ENCODE assay signal across 26 cellular contexts in the genomic region with DNA sequence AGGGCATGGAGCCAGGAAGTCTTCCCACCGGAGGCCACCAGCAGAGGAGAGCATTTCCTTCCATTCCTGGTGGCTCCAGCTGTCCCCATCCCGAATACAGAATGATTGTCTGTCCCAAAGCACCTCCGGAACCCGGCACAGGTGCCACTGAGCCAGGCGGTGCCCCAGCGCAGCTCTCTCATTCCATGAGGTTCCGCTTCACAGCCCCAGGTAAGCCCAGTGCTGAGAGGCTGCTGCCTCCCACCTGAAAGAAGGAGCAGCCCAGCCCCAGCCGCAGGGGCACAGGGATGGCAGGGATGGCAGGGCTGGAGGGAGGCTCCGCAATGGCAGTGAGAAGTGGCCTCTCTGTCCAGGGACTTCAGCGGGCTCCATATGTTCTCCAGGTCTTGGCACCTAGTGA.
"Had no signal": no experiment of that assay in that cellular context is flagged by ENCODE, and none has a peak within 500 bp of the region (broad histone marks: within the 10 kb centered on the region; RNA-seq: fewer than 3 reads in every experiment).

No MANE protein-coding gene starts in this region.

- H3K36me3 ChIP-seq: ovary, right lobe of liver, sigmoid colon, stomach, thoracic aorta, thyroid gland, tibial nerve, upper lobe of right lung, uterus had no signal

- H3K4me1 ChIP-seq: parathyroid adenoma, psoas muscle, sigmoid colon, thyroid gland, tibial nerve, upper lobe of right lung, uterus had no signal

- ATAC-seq: naive thymus-derived CD8-positive, alpha-beta T cell; natural killer cell treated with Interleukin-12 subunit alpha and Interleukin-12 subunit beta and Interleukin-15 and Interleukin-18, amount 100 ng/mL, for 72 hours; psoas muscle; right cardiac atrium; right lobe of liver; stimulated activated effector memory CD8-positive, alpha-beta T cell treated with anti-CD3 and anti-CD28 coated beads, Interleukin-12 subunit alpha, Interleukin-12 subunit beta, amount 100 ng/mL, for 72 hours; stimulated activated naive B cell treated with anti-CD40 and anti-IgM and Interleukin-4, amounts not matched to agents 10 μg/mL and 1 μg/mL and 100 μg/mL, for 72 hours; upper lobe of right lung had no signal

- H3K27ac ChIP-seq: ovary, parathyroid adenoma, psoas muscle, right lobe of liver, sigmoid colon, stomach, thoracic aorta, thyroid gland, tibial nerve, upper lobe of right lung, uterus had no signal

- H3K9me3 ChIP-seq: ovary, psoas muscle, right lobe of liver, sigmoid colon, stomach, thoracic aorta, thyroid gland, tibial nerve, upper lobe of right lung, uterus had no signal

- H3K27me3 ChIP-seq: ovary, right lobe of liver, thyroid gland, tibial nerve, uterus had no signal

- DNase-seq: naive thymus-derived CD8-positive, alpha-beta T cell; nephron progenitor cell; occipital lobe; ovary; posterior cingulate gyrus; psoas muscle; right cardiac atrium; right lobe of liver; sigmoid colon; small intestine; stimulated activated CD4-positive, alpha-beta T cell treated with anti-CD3 and anti-CD28 coated beads, Interleukin-15, amount 100 ng/mL, for 24 hours; stimulated activated CD4-positive, alpha-beta T cell treated with anti-CD3 and anti-CD28 coated beads, Interleukin-2, amount 100 ng/mL, for 24 hours; stimulated activated CD4-positive, alpha-beta T cell treated with anti-CD3 and anti-CD28 coated beads, Interleukin-2, amount 100 ng/mL, for 48 hours; stimulated activated CD4-positive, alpha-beta T cell treated with anti-CD3 and anti-CD28 coated beads, Interleukin-4, amount 100 ng/mL, for 24 hours; stimulated activated naive B cell treated with anti-CD40 and anti-IgM and Interleukin-4, amounts not matched to agents 10 μg/mL and 1 μg/mL and 100 μg/mL, for 72 hours; stimulated activated naive CD4-positive, alpha-beta T cell treated with Interleukin-2 at 50 U/mL for 16 hours; stomach; thyroid gland; trophoblast cell; upper lobe of right lung; uterus had no signal

- H3K4me3 ChIP-seq: ovary, psoas muscle, right lobe of liver, sigmoid colon, stomach, thoracic aorta, thyroid gland, tibial nerve, upper lobe of right lung, uterus had no signal
